Comparison of ENCODE assay signal across 8 cellular contexts in genomic region chr16:21684199-21684598, GRCh38. TPM values are rescaled to one million over a fixed set of nuclear protein-coding genes. Genes with fewer than 3 reads are reported as not detected.
DNase-seq lines count a peak whose midpoint lies in the region; ATAC-seq, FAIRE-seq and TF ChIP-seq lines count a peak whose summit lies in the region.

No MANE protein-coding gene starts in this region.

- FAIRE-seq in A549 (lab: Jason Lieb, UNC) = no peak

- POLR2A ChIA-PET in A549 (lab: Yijun Ruan, JAX) = no interaction called here

- ATAC-seq in A549 (no peak), GM18873 (IDR thresholded peaks at IDR 0.05; ENCODE audit: low FRiP score, unreplicated experiment) (no peak), HG03097 (IDR thresholded peaks at IDR 0.05; ENCODE audit: low FRiP score, unreplicated experiment) (no peak), omental fat pad (ENCODE audit: low FRiP score) (no peak)

- no peak for TF ChIP-seq RAD21 in A549 (conservative IDR thresholded peaks at IDR 0.05 in 1 of 2, IDR thresholded peaks at IDR 0.05 in 1 of 2)

- TF ChIP-seq POLR2A in A549 (IDR thresholded peaks at IDR 0.05; ENCODE audit: low read length) = no peak

- TF ChIP-seq CTCF in A549 (IDR thresholded peaks at IDR 0.05) = peak; percentile 40; the same call in 2 of the 3 replicates
- TF ChIP-seq CTCF in GM12864 (IDR thresholded peaks at IDR 0.05; ENCODE audit: low read depth, low read length, missing control alignments) = peak; percentile 83
- no peak for TF ChIP-seq CTCF in omental fat pad (IDR thresholded peaks at IDR 0.05)

- 12% methylated on average over 6 of the region's 6 CpGs for WGBS in A549 (ENCODE audit: missing lambda C conversion rate)

- TF ChIP-seq EP300 in A549 (IDR thresholded peaks at IDR 0.05) = no peak

- no peak overlapping the region for H3K4me3 ChIP-seq in A549
- H3K4me3 ChIP-seq in GM12864 (ENCODE audit: low read depth, low read length) = no peak overlapping the region

- H3K4me2 ChIP-seq in A549 = no peak overlapping the region

- CTCF ChIA-PET in A549 (lab: Yijun Ruan, JAX) = interaction anchor here (0.9 to 2.6 kb wide), 9 partner anchors 12 to 427 kb away, joined by 3 to 8 read pairs (median 4); no protein-coding TSS in a partner anchor

- DNase-seq in A549 (ENCODE audit: low read depth in 1 of 2, low spot score in 1 of 2) (peak in 1 of 2 experiments; percentile 47), GM12864 (ENCODE audit: low read depth) (no peak), UCSD-AML1 (lab: John Stamatoyannopoulos, UW; ENCODE audit: unreplicated experiment) (peak; percentile 17), germinal center (ENCODE audit: low spot score) (peak; percentile 69), omental fat pad (ENCODE audit: low spot score) (no peak), DMS153 treated with DMSO at 0.1 percent for 48 hours (lab: John Stamatoyannopoulos, UW; ENCODE audit: unreplicated experiment) (no peak)

- no peak overlapping the region for H3K27ac ChIP-seq in A549

- H3K9me3 ChIP-seq in A549 = 0 out of 3 replicates have a peak, but pooled peaks cover 6% of the 10 kb centered on the region

- H3K4me1 ChIP-seq in A549 = no peaks in the 10 kb centered on the region

TF ChIP-seq in A549, 52 proteins besides CTCF, POLR2A, EP300 and RAD21:
- TF ChIP-seq EHMT2 (IDR thresholded peaks at IDR 0.05; ENCODE audit: low read depth) = no peak
- TF ChIP-seq NFE2L2 (conservative IDR thresholded peaks at IDR 0.05; ENCODE audit: low read length) = no peak
- no peak for TF ChIP-seq NR3C1 (IDR thresholded peaks at IDR 0.05)
- no peak for TF ChIP-seq HEYL (CRISPR knock-in tag; IDR thresholded peaks at IDR 0.05)
- TF ChIP-seq BHLHE40 (IDR thresholded peaks at IDR 0.05; ENCODE audit: low read depth, low read length) = no peak
- TF ChIP-seq FOXS1 (CRISPR knock-in tag; IDR thresholded peaks at IDR 0.05) = no peak
- TF ChIP-seq, protein P1, sequence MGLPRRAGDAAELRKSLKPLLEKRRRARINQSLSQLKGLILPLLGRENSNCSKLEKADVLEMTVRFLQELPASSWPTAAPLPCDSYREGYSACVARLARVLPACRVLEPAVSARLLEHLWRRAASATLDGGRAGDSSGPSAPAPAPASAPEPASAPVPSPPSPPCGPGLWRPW (IDR thresholded peaks at IDR 0.05) = no peak
- TF ChIP-seq ZC3H11A (IDR thresholded peaks at IDR 0.05) = no peak
- TF ChIP-seq FOSB (CRISPR knock-in tag; IDR thresholded peaks at IDR 0.05) = no peak
- no peak for TF ChIP-seq ZSCAN20 (CRISPR knock-in tag; IDR thresholded peaks at IDR 0.05)
- TF ChIP-seq CHD4 (IDR thresholded peaks at IDR 0.05; ENCODE audit: borderline replicate concordance) = no peak
- no peak for TF ChIP-seq CBX8 (IDR thresholded peaks at IDR 0.05)
- no peak for TF ChIP-seq POLR2AphosphoS2 (conservative IDR thresholded peaks at IDR 0.05; ENCODE audit: low read length)
- no peak for TF ChIP-seq CBX2 (IDR thresholded peaks at IDR 0.05; ENCODE audit: borderline replicate concordance, low read depth)
- no peak for TF ChIP-seq MYC (IDR thresholded peaks at IDR 0.05; ENCODE audit: borderline replicate concordance, low read length)
- no peak for TF ChIP-seq FOSL2 (IDR thresholded peaks at IDR 0.05)
- TF ChIP-seq FOSL2 (CRISPR knock-in tag; IDR thresholded peaks at IDR 0.05) = no peak

RNA-seq across cellular contexts. Expression of gene OTOA, which starts 20.4 kb away (rescaled TPM):
- polyA plus RNA-seq in A549 (2011; rRNA removed) (0.05 and 0.08 TPM in 2 replicates), A549 (2017; fragmentation: RNase III; extraction: RNeasy Plus Mini Kit Qiagen cat#74134 plus additional on column Dnase treatment) (0.04 TPM in 1 of 3 replicates, not detected in the others)
- 0.03 TPM in 2 replicates for polyA plus RNA-seq in A549 (2012; cell fraction: cytosol; rRNA removed)
- polyA plus RNA-seq in A549 (2012; cell fraction: nucleus; rRNA removed) = 0.02 and 0.09 TPM in 2 replicates
- polyA minus RNA-seq in A549 (2011; rRNA and poly(A)+ RNA removed) = not detected in 2 replicates
- 1 to 10 TPM in 2 of 4 donors, under 1 TPM in 2; 0.25 to 1.2 (median 0.69) TPM for total RNA-seq in omental fat pad

RNA-seq across cellular contexts. Expression of gene IGSF6, which starts 31.8 kb away (rescaled TPM):
- not detected in 2 replicates for polyA plus RNA-seq in A549 (2011; rRNA removed)
- polyA plus RNA-seq in A549 (2012; cell fraction: cytosol; rRNA removed) = not detected in 2 replicates
- not detected in 2 replicates for polyA plus RNA-seq in A549 (2012; cell fraction: nucleus; rRNA removed)
- polyA plus RNA-seq in A549 (2017; fragmentation: RNase III; extraction: RNeasy Plus Mini Kit Qiagen cat#74134 plus additional on column Dnase treatment) = not detected in 3 replicates
- polyA minus RNA-seq in A549 (2011; rRNA and poly(A)+ RNA removed) = not detected in 2 replicates
- total RNA-seq in omental fat pad = 10 to 100 TPM in 1 of 4 donors, 1 to 10 TPM in 3; 2.8 to 18.6 (median 6.8) TPM

Comparison
In these comparisons a context has a peak if more than half of its experiments do, and no peak if none do; other contexts are left out.
1. DNase-seq: peak in UCSD-AML1 (single experiment) and germinal center (single experiment); none in GM12864 (single experiment), omental fat pad (single experiment) and DMS153 treated with DMSO at 0.1 percent for 48 hours (single experiment).
2. CTCF ChIP-seq: peak in A549 (single experiment) and GM12864 (single experiment); none in omental fat pad (0 of 3).